In the genomic region with DNA sequence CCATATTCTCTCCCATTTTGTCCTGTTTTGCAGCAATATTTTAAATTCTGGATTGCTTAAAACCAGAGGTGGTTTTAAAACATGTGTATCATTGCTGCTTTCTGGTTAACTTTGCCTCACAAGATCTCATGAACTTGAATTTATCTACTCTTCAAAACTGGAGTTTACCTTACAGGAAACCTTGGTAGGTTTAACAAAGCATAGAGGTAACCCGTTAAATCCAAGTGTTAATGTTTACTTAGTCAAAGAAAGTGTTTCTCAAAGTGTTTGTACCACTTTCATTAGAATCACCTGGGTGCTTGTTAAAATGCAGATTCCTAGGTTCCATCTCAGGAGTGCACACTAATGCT, we compare ENCODE assay signal across 11 cellular contexts. TPM values are rescaled to one million over a fixed set of nuclear protein-coding genes. Genes with fewer than 3 reads are reported as not detected.
DNase-seq lines count a peak whose midpoint lies in the region; ATAC-seq lines count a peak whose summit lies in the region.
"Had no signal": no experiment of that assay in that cellular context is flagged by ENCODE, and none has a peak within 500 bp of the region (broad histone marks: within the 10 kb centered on the region; RNA-seq: fewer than 3 reads in every experiment).

No MANE protein-coding gene starts in this region.

- peak overlapping the region; percentile 89 for H3K27ac Mint-ChIP-seq in activated CD4-positive, alpha-beta T cell treated with anti-CD3 and anti-CD28 coated beads for 36 hours
- H3K27ac Mint-ChIP-seq in naive thymus-derived CD8-positive, alpha-beta T cell = peak overlapping the region; percentile 70 to 89 (median 79)

- POLR2A ChIA-PET in activated CD4-positive, alpha-beta T cell treated with anti-CD3 and anti-CD28 coated beads for 36 hours (lab: Charles Lee) = no interaction called here
- POLR2A ChIA-PET in naive thymus-derived CD8-positive, alpha-beta T cell (lab: Charles Lee) = interaction anchor here (0.5 to 3.1 kb wide), 3 partner anchors 13 to 55 kb away, joined by 3 to 16 read pairs (median 6); partner anchors contain the start of genes SAMD8 and VDAC2

- no peaks in the 10 kb centered on the region for H3K9me3 Mint-ChIP-seq in activated CD4-positive, alpha-beta T cell treated with anti-CD3 and anti-CD28 coated beads for 36 hours (ENCODE audit: low read depth)
- H3K9me3 Mint-ChIP-seq in naive thymus-derived CD8-positive, alpha-beta T cell = no peaks in the 10 kb centered on the region

- no peak overlapping the region for H3K4me3 Mint-ChIP-seq in activated CD4-positive, alpha-beta T cell treated with anti-CD3 and anti-CD28 coated beads for 36 hours
- peak overlapping the region; percentile 37 to 78 (median 72) for H3K4me3 Mint-ChIP-seq in naive thymus-derived CD8-positive, alpha-beta T cell

- H3K4me1 Mint-ChIP-seq in activated CD4-positive, alpha-beta T cell treated with anti-CD3 and anti-CD28 coated beads for 36 hours = peaks cover 29% of the 10 kb centered on the region
- peaks cover 13 to 58% (median 54%) of the 10 kb centered on the region in 4 donors for H3K4me1 Mint-ChIP-seq in naive thymus-derived CD8-positive, alpha-beta T cell

- DNase-seq in activated CD4-positive, alpha-beta T cell treated with anti-CD3 and anti-CD28 coated beads for 36 hours = no peak
- DNase-seq in activated CD4-positive, alpha-beta T cell treated with anti-CD3 and anti-CD28 coated beads, Interleukin-2, amount 50 U/mL, for 48 hours = no peak
- peak in 1 of 10 donors; percentile 25 for DNase-seq in naive thymus-derived CD8-positive, alpha-beta T cell
- DNase-seq in NAMALWA (ENCODE audit: low spot score) = no peak
- no peak for DNase-seq in NCI-H1048 (lab: John Stamatoyannopoulos, UW)
- DNase-seq in dedifferentiated amniotic fluid mesenchymal stem cell (ENCODE audit: extremely low spot score) = no peak
- DNase-seq: NCI-H1436, upper lobe of right lung had no signal

- ATAC-seq in activated CD4-positive, alpha-beta T cell treated with anti-CD3 and anti-CD28 coated beads for 36 hours = peak; percentile 31
- ATAC-seq in GM21576 (IDR thresholded peaks at IDR 0.05; ENCODE audit: unreplicated experiment) (peak; percentile 17), HG03558 (IDR thresholded peaks at IDR 0.05; ENCODE audit: extremely low read depth, unreplicated experiment) (peak; percentile 13)
- ATAC-seq in naive thymus-derived CD8-positive, alpha-beta T cell = peak; percentile 45 to 64
- ATAC-seq: Right ventricle myocardium inferior had no signal

- intact Hi-C loops in activated CD4-positive, alpha-beta T cell treated with anti-CD3 and anti-CD28 coated beads for 36 hours (cut with DNase I, micrococcal nuclease) = loop anchor here in 1 of 2 experiments (2.0 kb wide), 1 partner anchor 22 kb away; no protein-coding TSS in a partner anchor

- no peaks in the 10 kb centered on the region for H3K27me3 Mint-ChIP-seq in activated CD4-positive, alpha-beta T cell treated with anti-CD3 and anti-CD28 coated beads for 36 hours
- H3K27me3 Mint-ChIP-seq in naive thymus-derived CD8-positive, alpha-beta T cell = no peaks in the 10 kb centered on the region

- CTCF ChIA-PET in activated CD4-positive, alpha-beta T cell treated with anti-CD3 and anti-CD28 coated beads for 36 hours (lab: Charles Lee) = interaction anchor here (0.7 to 1.9 kb wide), 4 partner anchors 17 to 69 kb away, joined by 3 to 5 read pairs (median 3); partner anchors contain the start of gene COMTD1

- H3K36me3 Mint-ChIP-seq in activated CD4-positive, alpha-beta T cell treated with anti-CD3 and anti-CD28 coated beads for 36 hours (ENCODE audit: low read depth) = peaks cover 8% of the 10 kb centered on the region
- H3K36me3 Mint-ChIP-seq in naive thymus-derived CD8-positive, alpha-beta T cell = peaks cover 0 to 25% (median 14%) of the 10 kb centered on the region in 3 donors

RNA-seq across cellular contexts. Expression of gene VDAC2, which starts 44.0 kb away (rescaled TPM):
- total RNA-seq in activated CD4-positive, alpha-beta T cell treated with anti-CD3 and anti-CD28 coated beads for 36 hours = 100 to 1,000 TPM; 122 to 233 TPM
- 10 to 100 TPM; 86.8 to 93.7 TPM for total RNA-seq in naive thymus-derived CD8-positive, alpha-beta T cell
- 100 to 1,000 TPM; 145 to 155 (median 151) TPM for polyA plus RNA-seq in naive thymus-derived CD8-positive, alpha-beta T cell

RNA-seq across cellular contexts. Expression of gene SAMD8, which starts 55.1 kb away (rescaled TPM):
- total RNA-seq in activated CD4-positive, alpha-beta T cell treated with anti-CD3 and anti-CD28 coated beads for 36 hours = 10 to 100 TPM; 20.5 to 20.9 TPM
- total RNA-seq in naive thymus-derived CD8-positive, alpha-beta T cell = 10 to 100 TPM; 23.4 to 23.9 TPM
- polyA plus RNA-seq in naive thymus-derived CD8-positive, alpha-beta T cell = 10 to 100 TPM in 1 of 3 donors, 1 to 10 TPM in 2; 6.3 to 10.6 (median 6.4) TPM
